ENCODE assay signal across 8 cellular contexts in genomic region chr22:30634477-30635233, GRCh38. TPM values are rescaled to one million over a fixed set of nuclear protein-coding genes. Genes with fewer than 3 reads are reported as not detected.
DNase-seq lines count a peak whose midpoint lies in the region; ATAC-seq and TF ChIP-seq lines count a peak whose summit lies in the region.

No MANE protein-coding gene starts in this region.

- H3K4me1 Mint-ChIP-seq in neural crest cell = peaks cover 23% of the 10 kb centered on the region
- H3K4me1 Mint-ChIP-seq in stimulated activated naive CD8-positive, alpha-beta T cell treated with anti-CD3 and anti-CD28 coated beads, Interleukin-15, amount 100 ng/mL, for 72 hours = peaks cover 36% of the 10 kb centered on the region

- no peaks in the 10 kb centered on the region for H3K36me3 ChIP-seq in GM23248 (ENCODE audit: low read depth)

- peak overlapping the region; percentile 79 for H3K4me3 ChIP-seq in GM23248
- H3K4me3 ChIP-seq in LNCaP clone FGC (ENCODE audit: low read depth, low read length) = no peak overlapping the region
- H3K4me3 ChIP-seq in foreskin fibroblast (ENCODE audit: low read depth in 1 of 2, low read length in 2 of 2) = peak overlapping the region; percentile 26 to 47

- H3K9me3 Mint-ChIP-seq in neural crest cell = peaks cover 2% of the 10 kb centered on the region
- H3K9me3 Mint-ChIP-seq in stimulated activated naive CD8-positive, alpha-beta T cell treated with anti-CD3 and anti-CD28 coated beads, Interleukin-15, amount 100 ng/mL, for 72 hours = no peaks in the 10 kb centered on the region

- H3K9me3 ChIP-seq in GM23248 (ENCODE audit: low read depth) = no peaks in the 10 kb centered on the region

- ATAC-seq in stimulated activated naive CD8-positive, alpha-beta T cell treated with anti-CD3 and anti-CD28 coated beads, Interleukin-15, amount 100 ng/mL, for 72 hours = peak; percentile 83

- peak; percentile 89 for DNase-seq in EL
- DNase-seq in GM23248 = peak; percentile 92
- peak; percentile 58 for DNase-seq in LNCaP clone FGC (ENCODE audit: low read depth)
- peak; percentile 97 for DNase-seq in activated effector memory CD4-positive, alpha-beta T cell treated with anti-CD3 and anti-CD28 coated beads, Interleukin-2, amount 50 U/mL, for 16 hours
- DNase-seq in foreskin fibroblast = peak; percentile 82 to 93
- DNase-seq in neural crest cell (ENCODE audit: low read depth, low spot score) = peak; percentile 92
- DNase-seq in stimulated activated naive CD8-positive, alpha-beta T cell treated with anti-CD3 and anti-CD28 coated beads, Interleukin-15, amount 100 ng/mL, for 72 hours = peak; percentile 89 to 90

- no peaks in the 10 kb centered on the region for H3K9me2 ChIP-seq in GM23248 (ENCODE audit: insufficient read depth)

- peak overlapping the region; percentile 87 for H2AFZ ChIP-seq in GM23248

- in situ Hi-C loops in GM23248 (cut with MboI) = loop anchor here (10.0 kb wide), 2 partner anchors 120 to 270 kb away; no protein-coding TSS in a partner anchor

- H3K27me3 Mint-ChIP-seq in neural crest cell (ENCODE audit: low read depth) = no peaks in the 10 kb centered on the region
- H3K27me3 Mint-ChIP-seq in stimulated activated naive CD8-positive, alpha-beta T cell treated with anti-CD3 and anti-CD28 coated beads, Interleukin-15, amount 100 ng/mL, for 72 hours = no peaks in the 10 kb centered on the region

- peak overlapping the region; percentile 93 for H3K4me2 ChIP-seq in GM23248 (ENCODE audit: unreplicated experiment)

- WGBS in GM23248 (ENCODE audit: low coverage in 1 of 2, low lambda C conversion rate in 2 of 2, missing lambda C conversion rate in 2 of 2), 2 experiments = 16 to 17% methylated on average over 19 to 29 of the region's 29 CpGs

- H4K20me1 ChIP-seq in GM23248 (ENCODE audit: insufficient read depth) = no peaks in the 10 kb centered on the region

- peaks cover 8% of the 10 kb centered on the region; the same call in 1 of the 2 replicates for H3F3A ChIP-seq in GM23248 (ENCODE audit: insufficient read depth)

- TF ChIP-seq POLR2A in Raji (IDR thresholded peaks at IDR 0.05; ENCODE audit: insufficient read depth, low read depth, low read length) = peak; percentile 38

- H3K36me3 Mint-ChIP-seq in neural crest cell (ENCODE audit: low read depth) = no peaks in the 10 kb centered on the region

- peaks cover 39% of the 10 kb centered on the region for H3K79me2 ChIP-seq in GM23248 (ENCODE audit: insufficient read depth)

- H3K27me3 ChIP-seq in GM23248 (replicated peaks; ENCODE audit: insufficient read depth) = no peaks in the 10 kb centered on the region

- H3K27ac Mint-ChIP-seq in neural crest cell (ENCODE audit: unreplicated experiment) = peak overlapping the region; percentile 9
- peak overlapping the region; percentile 70 to 89 for H3K27ac Mint-ChIP-seq in stimulated activated naive CD8-positive, alpha-beta T cell treated with anti-CD3 and anti-CD28 coated beads, Interleukin-15, amount 100 ng/mL, for 72 hours

- H3K4me3 Mint-ChIP-seq in neural crest cell = peak overlapping the region; percentile 89
- H3K4me3 Mint-ChIP-seq in stimulated activated naive CD8-positive, alpha-beta T cell treated with anti-CD3 and anti-CD28 coated beads, Interleukin-15, amount 100 ng/mL, for 72 hours = peak overlapping the region; percentile 85 to 91

- peaks cover 23% of the 10 kb centered on the region for H3K4me1 ChIP-seq in GM23248 (ENCODE audit: insufficient read depth)

- H3K27ac ChIP-seq in GM23248 = peak overlapping the region; percentile 72

- peak; percentile 86 for TF ChIP-seq CTCF in LNCaP clone FGC (IDR thresholded peaks at IDR 0.05; ENCODE audit: control insufficient read depth, extremely low read depth, insufficient read depth)
- peak; percentile 88 for TF ChIP-seq CTCF in foreskin fibroblast (IDR thresholded peaks at IDR 0.05; ENCODE audit: low read depth, low read length)
- TF ChIP-seq CTCF in neural crest cell (conservative IDR thresholded peaks at IDR 0.05) = peak; percentile 97

- peak overlapping the region; percentile 57 for H3K9ac ChIP-seq in GM23248

RNA-seq across cellular contexts. Expression of gene SLC35E4, which starts 0.9 kb away (rescaled TPM):
- 12.9 and 16.4 TPM in 2 replicates for total RNA-seq in GM23248 (2014; rRNA removed; shearing (Covaris generic))
- 8.5 and 9.1 TPM in 2 replicates for polyA plus RNA-seq in GM23248 (2016; fragmentation: Nextera tagmentation; extraction: Ambion mirVana)
- 4.4 and 4.5 TPM in 2 replicates for total RNA-seq in neural crest cell

RNA-seq across cellular contexts. Expression of gene TCN2, which starts 27.7 kb away (rescaled TPM):
- total RNA-seq in GM23248 (2014; rRNA removed; shearing (Covaris generic)) = 5.3 and 8.1 TPM in 2 replicates
- polyA plus RNA-seq in GM23248 (2016; fragmentation: Nextera tagmentation; extraction: Ambion mirVana) = 4.5 and 4.8 TPM in 2 replicates
- total RNA-seq in neural crest cell = 16.2 and 17.4 TPM in 2 replicates

RNA-seq across cellular contexts. Expression of gene DUSP18, which starts 33.0 kb away (rescaled TPM):
- total RNA-seq in GM23248 (2014; rRNA removed; shearing (Covaris generic)) = 7.1 and 9.5 TPM in 2 replicates
- 12.4 and 12.7 TPM in 2 replicates for polyA plus RNA-seq in GM23248 (2016; fragmentation: Nextera tagmentation; extraction: Ambion mirVana)
- 7.8 and 8.1 TPM in 2 replicates for total RNA-seq in neural crest cell

RNA-seq across cellular contexts. Expression of gene PES1, which starts 42.9 kb away (rescaled TPM):
- total RNA-seq in GM23248 (2014; rRNA removed; shearing (Covaris generic)) = 63.2 and 83.7 TPM in 2 replicates
- polyA plus RNA-seq in GM23248 (2016; fragmentation: Nextera tagmentation; extraction: Ambion mirVana) = 67.8 and 74.1 TPM in 2 replicates
- total RNA-seq in neural crest cell = 107 and 115 TPM in 2 replicates
